Comparison of ENCODE assay signal across 10 cellular contexts in the genomic region with DNA sequence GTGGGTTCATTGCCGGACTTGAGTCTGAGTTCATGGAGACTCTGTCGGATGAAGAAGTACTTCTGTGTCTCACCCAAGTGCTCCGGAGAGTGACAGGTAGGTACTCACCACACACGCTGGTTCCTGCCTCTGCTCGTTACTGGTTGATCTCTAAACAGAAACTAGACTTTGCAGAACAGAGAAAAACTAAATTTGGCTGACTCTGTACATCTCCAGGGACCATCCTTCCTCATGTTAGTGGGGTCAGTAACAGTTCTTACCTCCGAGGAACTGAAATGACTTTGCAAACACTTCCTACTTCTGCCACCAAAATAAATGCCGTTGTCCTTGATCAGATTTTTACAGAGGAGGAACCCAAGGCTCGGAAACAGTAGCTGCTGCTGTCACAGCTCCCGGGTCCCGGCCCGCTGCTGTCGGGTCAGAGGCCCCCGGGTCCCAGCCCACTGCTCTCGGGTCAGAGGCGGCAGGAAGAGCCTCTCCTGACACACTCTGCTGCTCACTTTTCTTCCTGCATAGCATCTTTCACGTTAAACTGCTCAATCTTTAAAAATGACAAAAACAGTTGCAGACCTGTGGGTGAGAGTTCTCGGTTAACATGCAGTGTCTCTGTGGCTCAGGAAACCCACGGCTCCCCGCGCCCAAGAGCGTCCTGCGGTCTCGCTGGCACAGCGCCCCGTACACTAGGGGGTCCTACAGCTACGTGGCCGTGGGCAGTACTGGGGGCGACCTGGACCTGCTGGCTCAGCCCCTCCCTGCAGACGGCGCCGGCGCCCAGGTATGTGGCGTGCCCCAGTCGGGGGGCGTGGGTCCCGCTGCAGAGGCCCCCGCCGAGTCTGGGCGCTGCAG. TPM values are rescaled to one million over a fixed set of nuclear protein-coding genes. Genes with fewer than 3 reads are reported as not detected.
DNase-seq lines count a peak whose midpoint lies in the region; ATAC-seq and TF ChIP-seq lines count a peak whose summit lies in the region.
"Had no signal": no experiment of that assay in that cellular context is flagged by ENCODE, and none has a peak within 500 bp of the region (broad histone marks: within the 10 kb centered on the region; RNA-seq: fewer than 3 reads in every experiment).

No MANE protein-coding gene starts in this region.

- H3K4me3 ChIP-seq in mucosa of rectum (ENCODE audit: low read length in 2 of 2) (peak overlapping the region; percentile 23 to 65), prostate gland (no peak overlapping the region)
- H3K4me3 ChIP-seq: body of pancreas had no signal

- H3K36me3 Mint-ChIP-seq in endothelial cell (ENCODE audit: low read depth, unreplicated experiment) = peaks cover 3% of the 10 kb centered on the region

- CTCF ChIA-PET in GM10248 (lab: Yijun Ruan, JAX) = interaction anchor here (0.9 to 2.5 kb wide), 5 partner anchors 11 to 74 kb away, joined by 4 to 12 read pairs (median 4); a partner anchor contains a TSS

- peaks cover 5% of the 10 kb centered on the region for H3K27me3 Mint-ChIP-seq in endothelial cell (ENCODE audit: unreplicated experiment)

- H3K27ac ChIP-seq in mucosa of rectum (ENCODE audit: low read depth in 2 of 2, low read length in 2 of 2) = peak overlapping the region; percentile 51 to 69
- H3K27ac ChIP-seq in prostate gland = no peak overlapping the region
- H3K27ac ChIP-seq: parathyroid adenoma had no signal

- peaks cover 2 to 7% of the 10 kb centered on the region in 2 donors for H3K4me1 ChIP-seq in mucosa of rectum (ENCODE audit: control insufficient read depth in 2 of 2, insufficient read depth in 2 of 2, low read length in 2 of 2)
- no peaks in the 10 kb centered on the region for H3K4me1 ChIP-seq in prostate gland (replicated peaks)
- H3K4me1 ChIP-seq: parathyroid adenoma had no signal

- H3K4me1 Mint-ChIP-seq in endothelial cell (ENCODE audit: unreplicated experiment) = peaks cover 19% of the 10 kb centered on the region

- DNase-seq in GM10248 (ENCODE audit: extremely low spot score) = peak; percentile 87
- DNase-seq in activated CD4-positive, alpha-beta T cell treated with anti-CD3 and anti-CD28 coated beads, Interleukin-2, amount 50 U/mL, for 48 hours = peak; percentile 48 to 61
- DNase-seq in ecto neural progenitor cell (ENCODE audit: low spot score) = no peak
- DNase-seq in endothelial cell (ENCODE audit: low spot score) = no peak
- DNase-seq in prostate gland (ENCODE audit: low spot score) = no peak

- no peak for TF ChIP-seq POLR2A in prostate gland (IDR thresholded peaks at IDR 0.05)

- no peak overlapping the region for H3K4me3 Mint-ChIP-seq in endothelial cell (ENCODE audit: unreplicated experiment)

- WGBS in prostate gland = 87% methylated on average over 38 of the region's 39 CpGs

- POLR2A ChIA-PET in GM10248 (lab: Yijun Ruan, JAX) = interaction anchor here (0.6 kb wide), 1 partner anchor 20 kb away, joined by 4 read pairs; no protein-coding TSS in a partner anchor

- H3K36me3 ChIP-seq in mucosa of rectum (ENCODE audit: control insufficient read depth in 2 of 2, insufficient read depth in 2 of 2, low read length in 2 of 2) (peaks cover 3 to 5% of the 10 kb centered on the region in 2 donors), prostate gland (no peaks in the 10 kb centered on the region)

- H3K27ac Mint-ChIP-seq in endothelial cell (ENCODE audit: unreplicated experiment) = no peak overlapping the region

- H3K9me3 Mint-ChIP-seq in endothelial cell (ENCODE audit: unreplicated experiment) = no peaks in the 10 kb centered on the region

- intact Hi-C loops in prostate gland (cut with DNase I) = no loop called here

- H3K27me3 ChIP-seq in mucosa of rectum (ENCODE audit: control insufficient read depth in 2 of 2, insufficient read depth in 2 of 2, low read length in 2 of 2) (no peaks in the 10 kb centered on the region), prostate gland (replicated peaks; ENCODE audit: insufficient read depth) (no peaks in the 10 kb centered on the region)
- H3K27me3 ChIP-seq: body of pancreas had no signal

- TF ChIP-seq CTCF in GM10248 (IDR thresholded peaks at IDR 0.05; ENCODE audit: control extremely low read depth, extremely low read depth, low read depth, missing control alignments) (peak; percentile 6), endothelial cell (IDR thresholded peaks at IDR 0.05; ENCODE audit: unreplicated experiment) (no peak), prostate gland (IDR thresholded peaks at IDR 0.05) (no peak)

- peak overlapping the region; percentile 41 to 60 for H3K9ac ChIP-seq in mucosa of rectum (ENCODE audit: low read depth in 1 of 2, low read length in 2 of 2)
- H3K9ac ChIP-seq: parathyroid adenoma had no signal

- ATAC-seq in GM19455 (IDR thresholded peaks at IDR 0.05; ENCODE audit: unreplicated experiment) (peak; percentile 78), HG03442 (IDR thresholded peaks at IDR 0.05; ENCODE audit: unreplicated experiment) (peak; percentile 85)

- H3K9me3 ChIP-seq in mucosa of rectum (ENCODE audit: control insufficient read depth in 2 of 2, low read length in 2 of 2) (no peaks in the 10 kb centered on the region), prostate gland (no peaks in the 10 kb centered on the region)
- H3K9me3 ChIP-seq: body of pancreas had no signal

RNA-seq across cellular contexts. Expression of a gene that starts 4.8 kb away (rescaled TPM):
- total RNA-seq in endothelial cell (ENCODE audit: unreplicated experiment) = 97.3 TPM
- total RNA-seq in prostate gland = 10 to 100 TPM; 26.8 to 67.4 TPM

RNA-seq across cellular contexts. Expression of a gene that starts 10.1 kb away (rescaled TPM):
- total RNA-seq in endothelial cell (ENCODE audit: unreplicated experiment) = 6.6 TPM
- total RNA-seq in prostate gland = 10 to 100 TPM; 17.5 to 20.2 TPM

RNA-seq across cellular contexts. Expression of a gene that starts 16.0 kb away (rescaled TPM):
- total RNA-seq in endothelial cell (ENCODE audit: unreplicated experiment) = 69.6 TPM
- total RNA-seq in prostate gland = 100 to 1,000 TPM; 112 to 126 TPM

RNA-seq across cellular contexts. Expression of a gene that starts 31.4 kb away (rescaled TPM):
- 8.9 TPM for total RNA-seq in endothelial cell (ENCODE audit: unreplicated experiment)
- total RNA-seq in prostate gland = 10 to 100 TPM in 1 of 2 donors, 1 to 10 TPM in 1; 8.7 to 11.4 TPM

RNA-seq across cellular contexts. Expression of a gene that starts 35.2 kb away (rescaled TPM):
- 0.28 TPM for total RNA-seq in endothelial cell (ENCODE audit: unreplicated experiment)
- 1 to 10 TPM in 1 of 2 donors, under 1 TPM in 1; 0.09 to 1.2 TPM for total RNA-seq in prostate gland
- total RNA-seq: body of pancreas had no signal

Comparison
In these comparisons a context has a peak if more than half of its experiments do, and no peak if none do; other contexts are left out.
1. DNase-seq: peak in GM10248 (single experiment) and activated CD4-positive, alpha-beta T cell treated with anti-CD3 and anti-CD28 coated beads, Interleukin-2, amount 50 U/mL, for 48 hours (2 of 2); none in ecto neural progenitor cell (single experiment), endothelial cell (single experiment) and prostate gland (single experiment).
2. H3K27ac ChIP-seq: peak in mucosa of rectum (2 of 2); none in prostate gland (0 of 2).
3. H3K4me3 ChIP-seq: peak in mucosa of rectum (2 of 2); none in prostate gland (0 of 2).